In the genomic region with DNA sequence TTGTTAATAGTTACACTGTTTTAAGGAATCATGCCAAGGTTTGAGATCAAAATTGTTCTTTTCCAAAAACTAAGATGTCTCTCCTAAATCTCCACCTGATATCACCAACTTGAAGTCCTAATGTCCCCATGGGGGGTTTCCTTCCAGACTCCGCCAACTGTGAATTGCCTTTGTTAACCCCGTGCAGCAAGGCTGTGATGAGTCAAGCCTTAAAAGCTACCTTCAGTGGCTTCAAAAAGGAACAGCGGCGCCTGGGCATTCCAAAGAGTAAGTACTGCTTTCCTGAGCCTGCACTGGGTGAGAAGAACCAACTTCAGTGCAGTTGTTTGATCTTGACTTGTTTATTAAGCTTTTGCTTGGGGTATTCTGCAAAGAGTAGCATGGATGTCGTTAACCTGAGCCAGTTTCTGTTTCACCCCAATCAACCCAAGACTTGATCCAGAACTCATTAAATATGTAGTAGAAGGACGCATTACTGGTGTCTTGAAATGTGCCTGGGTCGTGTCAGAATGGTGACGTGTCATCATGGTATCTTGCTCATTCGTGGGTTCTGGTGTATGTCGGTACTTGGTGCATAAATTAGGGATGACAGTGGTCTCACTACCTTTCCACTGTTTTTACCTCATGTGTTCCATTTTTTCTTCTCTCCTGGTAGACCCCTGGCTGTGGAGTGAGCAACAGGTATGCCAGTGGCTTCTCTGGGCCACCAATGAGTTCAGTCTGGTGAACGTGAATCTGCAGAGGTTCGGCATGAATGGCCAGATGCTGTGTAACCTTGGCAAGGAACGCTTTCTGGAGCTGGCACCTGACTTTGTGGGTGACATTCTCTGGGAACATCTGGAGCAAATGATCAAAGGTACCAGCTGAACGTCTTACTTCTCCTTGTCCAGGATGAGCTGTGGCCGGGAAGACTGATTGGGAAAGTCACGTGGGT, we compare ENCODE assay signal across 1 cellular context.
TF ChIP-seq lines count a peak whose summit lies in the region.

No MANE protein-coding gene starts in this region.

TF ChIP-seq in H1, 55 proteins besides CTCF, POLR2A, EP300 and RAD21:
- TF ChIP-seq TCF12 (IDR thresholded peaks at IDR 0.05; ENCODE audit: low read depth, low read length), result no peak
- TF ChIP-seq MAFK (IDR thresholded peaks at IDR 0.05; ENCODE audit: low read depth, low read length), result no peak
- TF ChIP-seq RBBP5 (IDR thresholded peaks at IDR 0.05; ENCODE audit: borderline replicate concordance, low read depth, low read length), result no peak
- no peak for TF ChIP-seq HDAC2 (IDR thresholded peaks at IDR 0.05; ENCODE audit: borderline replicate concordance in 1 of 2, low read depth in 2 of 2, low read length in 2 of 2)
- TF ChIP-seq SIRT6 (IDR thresholded peaks at IDR 0.05; ENCODE audit: low read length), result no peak
- no peak for TF ChIP-seq SP2 (IDR thresholded peaks at IDR 0.05; ENCODE audit: low read length)
- no peak for TF ChIP-seq SAP30 (IDR thresholded peaks at IDR 0.05; ENCODE audit: insufficient read depth, insufficient replicate concordance, low read length)
- no peak for TF ChIP-seq KDM1A (IDR thresholded peaks at IDR 0.05; ENCODE audit: borderline replicate concordance, low read length)
- TF ChIP-seq CBX5 (IDR thresholded peaks at IDR 0.05; ENCODE audit: low read depth, low read length), result no peak
